ENCODE assay signal across 28 cellular contexts in genomic region chrX:69289839-69290123, GRCh38.
"Had no signal": no experiment of that assay in that cellular context is flagged by ENCODE, and none has a peak within 500 bp of the region (broad histone marks: within the 10 kb centered on the region; RNA-seq: fewer than 3 reads in every experiment).

No MANE protein-coding gene starts in this region.

- H3K4me3 ChIP-seq: heart right ventricle, hepatocyte, lower lobe of right lung, ovary, right atrium auricular region, right lobe of liver, smooth muscle cell, tibial nerve, vagina had no signal

- H3K27me3 ChIP-seq: hepatocyte, neutrophil, ovary, right atrium auricular region, right lobe of liver, tibial nerve, vagina had no signal

- H3K27me3 Mint-ChIP-seq: progenitor cell of endocrine pancreas; stimulated activated naive CD8-positive, alpha-beta T cell treated with anti-CD3 and anti-CD28 coated beads, Interleukin-15, amount 100 ng/mL, for 72 hours; type B pancreatic cell had no signal

- ATAC-seq: heart right ventricle; left lobe of liver; left ventricle myocardium superior; lower lobe of right lung; natural killer cell; right lobe of liver; stimulated activated memory B cell treated with anti-CD40 and anti-IgM and Interleukin-4, amounts not matched to agents 10 μg/mL and 1 μg/mL and 100 μg/mL, for 72 hours; stimulated activated naive CD8-positive, alpha-beta T cell treated with anti-CD3 and anti-CD28 coated beads, Interleukin-15, amount 100 ng/mL, for 72 hours had no signal

- H3K9me3 ChIP-seq: heart right ventricle, lower lobe of right lung, neutrophil, ovary, right atrium auricular region, right lobe of liver, tibial nerve, vagina had no signal

- H3K27ac ChIP-seq: heart right ventricle, lower lobe of right lung, neutrophil, ovary, right atrium auricular region, right lobe of liver, tibial nerve, vagina had no signal

- DNase-seq: heart right ventricle; islet precursor cell; left ventricle myocardium superior; lower lobe of right lung; mammary epithelial cell; mesenchymal stem cell; naive B cell; natural killer cell; ovary; right lobe of liver; stimulated activated CD4-positive, alpha-beta T cell treated with anti-CD3 and anti-CD28 coated beads, Interleukin-1b, Interleukin-23, amount 100 ng/mL, for 48 hours; stimulated activated CD4-positive, alpha-beta T cell treated with anti-CD3 and anti-CD28 coated beads, Interleukin-2, amount 100 ng/mL, for 48 hours; stimulated activated CD4-positive, alpha-beta T cell treated with anti-CD3 and anti-CD28 coated beads, Interleukin-4, amount 100 ng/mL, for 4 hours; stimulated activated CD8-positive, alpha-beta memory T cell treated with anti-CD3 and anti-CD28 coated beads, Interleukin-4, amount 100 ng/mL, for 48 hours; stimulated activated naive CD4-positive, alpha-beta T cell treated with Interleukin-2 at 50 U/mL for 16 hours; stimulated activated naive CD8-positive, alpha-beta T cell treated with anti-CD3 and anti-CD28 coated beads, Interleukin-15, amount 100 ng/mL, for 72 hours; substantia nigra had no signal

- H3K4me1 Mint-ChIP-seq: natural killer cell; neural crest cell; stimulated activated memory B cell treated with anti-CD40 and anti-IgM and Interleukin-4, amounts not matched to agents 10 μg/mL and 1 μg/mL and 100 μg/mL, for 72 hours; stimulated activated naive CD8-positive, alpha-beta T cell treated with anti-CD3 and anti-CD28 coated beads, Interleukin-15, amount 100 ng/mL, for 72 hours had no signal

- H3K36me3 ChIP-seq: heart right ventricle, lower lobe of right lung, neutrophil, ovary, right atrium auricular region, right lobe of liver, tibial nerve, vagina had no signal

- H3K36me3 Mint-ChIP-seq: naive B cell; natural killer cell; stimulated activated memory B cell treated with anti-CD40 and anti-IgM and Interleukin-4, amounts not matched to agents 10 μg/mL and 1 μg/mL and 100 μg/mL, for 72 hours; type B pancreatic cell had no signal

- H3K9me3 Mint-ChIP-seq: natural killer cell; neural crest cell; stimulated activated memory B cell treated with anti-CD40 and anti-IgM and Interleukin-4, amounts not matched to agents 10 μg/mL and 1 μg/mL and 100 μg/mL, for 72 hours; stimulated activated naive CD8-positive, alpha-beta T cell treated with anti-CD3 and anti-CD28 coated beads, Interleukin-15, amount 100 ng/mL, for 72 hours; type B pancreatic cell had no signal

- H3K27ac Mint-ChIP-seq: naive B cell; natural killer cell; stimulated activated memory B cell treated with anti-CD40 and anti-IgM and Interleukin-4, amounts not matched to agents 10 μg/mL and 1 μg/mL and 100 μg/mL, for 72 hours; type B pancreatic cell had no signal

- H3K4me3 Mint-ChIP-seq: naive B cell; natural killer cell; neural crest cell; stimulated activated memory B cell treated with anti-CD40 and anti-IgM and Interleukin-4, amounts not matched to agents 10 μg/mL and 1 μg/mL and 100 μg/mL, for 72 hours; stimulated activated naive CD8-positive, alpha-beta T cell treated with anti-CD3 and anti-CD28 coated beads, Interleukin-15, amount 100 ng/mL, for 72 hours; type B pancreatic cell had no signal

- H3K4me1 ChIP-seq: lower lobe of right lung, right lobe of liver, vagina had no signal
